ENCODE assay signal across 19 cellular contexts in genomic region chr9:121658166-121658565, GRCh38. TPM values are rescaled to one million over a fixed set of nuclear protein-coding genes. Genes with fewer than 3 reads are reported as not detected.
DNase-seq lines count a peak whose midpoint lies in the region; ATAC-seq and TF ChIP-seq lines count a peak whose summit lies in the region.
"Had no signal": no experiment of that assay in that cellular context is flagged by ENCODE, and none has a peak within 500 bp of the region (broad histone marks: within the 10 kb centered on the region; RNA-seq: fewer than 3 reads in every experiment).

No MANE protein-coding gene starts in this region.

- 19 to 28% methylated on average over 12 of the region's 12 CpGs for WGBS in heart right ventricle, 2 donors

- H3K27ac ChIP-seq in heart right ventricle (peak overlapping the region; percentile 45 to 96 (median 83)), tibial artery (peak overlapping the region in 1 of 2 donors; percentile 46)

- TF ChIP-seq CTCF in heart right ventricle (IDR thresholded peaks at IDR 0.05) = peak in 5 of 9 donors; percentile 5 to 33 (median 19)
- no peak for TF ChIP-seq CTCF in nephron progenitor cell (IDR thresholded peaks at IDR 0.05)
- TF ChIP-seq CTCF in tibial artery (IDR thresholded peaks at IDR 0.05) = peak in 1 of 2 experiments; percentile 25

- peaks cover 4% of the 10 kb centered on the region for H3K27me3 Mint-ChIP-seq in nephron progenitor cell (ENCODE audit: low read depth, poor library complexity)
- H3K27me3 Mint-ChIP-seq in activated CD4-positive, alpha-beta T cell treated with anti-CD3 and anti-CD28 coated beads for 36 hours = peaks cover 24% of the 10 kb centered on the region

- peaks cover 24% of the 10 kb centered on the region for H3K36me3 Mint-ChIP-seq in nephron progenitor cell (ENCODE audit: low read depth)
- H3K36me3 Mint-ChIP-seq in activated CD4-positive, alpha-beta T cell treated with anti-CD3 and anti-CD28 coated beads for 36 hours (ENCODE audit: low read depth) = no peaks in the 10 kb centered on the region
- H3K36me3 Mint-ChIP-seq: activated CD4-positive, alpha-beta memory T cell treated with anti-CD3 and anti-CD28 coated beads for 36 hours had no signal

- no peak overlapping the region for H3K4me3 Mint-ChIP-seq in nephron progenitor cell
- H3K4me3 Mint-ChIP-seq in activated CD4-positive, alpha-beta T cell treated with anti-CD3 and anti-CD28 coated beads for 36 hours = no peak overlapping the region
- H3K4me3 Mint-ChIP-seq: activated CD4-positive, alpha-beta memory T cell treated with anti-CD3 and anti-CD28 coated beads for 36 hours; activated T-cell treated with anti-CD3 and anti-CD28 coated beads, Interleukin-2, amount 50 U/mL, for 72 hours; CD4-positive, alpha-beta T cell had no signal

- ATAC-seq in heart right ventricle (peak; percentile 59 to 83 (median 73)), HG02642 (IDR thresholded peaks at IDR 0.05; ENCODE audit: poor library complexity, unreplicated experiment) (no peak)
- no peak for ATAC-seq in activated CD4-positive, alpha-beta T cell treated with anti-CD3 and anti-CD28 coated beads for 36 hours
- ATAC-seq: activated T-cell treated with anti-CD3 and anti-CD28 coated beads, Interleukin-2, amount 50 U/mL, for 72 hours had no signal

- H3K4me1 ChIP-seq in heart right ventricle = peaks cover 39 to 100% (median 75%) of the 10 kb centered on the region in 9 donors
- H3K4me1 ChIP-seq in tibial artery = peaks cover 0 to 28% (median 19%) of the 10 kb centered on the region in 4 donors

- CTCF ChIA-PET in activated CD4-positive, alpha-beta T cell treated with anti-CD3 and anti-CD28 coated beads for 36 hours (lab: Charles Lee) = no interaction called here

- no peaks in the 10 kb centered on the region for H3K9me3 Mint-ChIP-seq in nephron progenitor cell
- H3K9me3 Mint-ChIP-seq in activated CD4-positive, alpha-beta T cell treated with anti-CD3 and anti-CD28 coated beads for 36 hours (ENCODE audit: low read depth) = no peaks in the 10 kb centered on the region
- H3K9me3 Mint-ChIP-seq: activated CD4-positive, alpha-beta memory T cell treated with anti-CD3 and anti-CD28 coated beads for 36 hours; activated T-cell treated with anti-CD3 and anti-CD28 coated beads, Interleukin-2, amount 50 U/mL, for 72 hours; CD4-positive, alpha-beta T cell had no signal

- peak; percentile 6 for DNase-seq in NCI-H2227 (lab: John Stamatoyannopoulos, UW; ENCODE audit: unreplicated experiment)
- no peak for DNase-seq in NCI-H2227 treated with DMSO at 0.1 percent for 48 hours (lab: John Stamatoyannopoulos, UW)
- DNase-seq in heart right ventricle = peak in 1 of 2 donors; percentile 61
- DNase-seq in nephron progenitor cell = no peak
- DNase-seq in tibial artery = no peak
- no peak for DNase-seq in activated CD4-positive, alpha-beta T cell treated with anti-CD3 and anti-CD28 coated beads for 36 hours
- no peak for DNase-seq in GF-D8 (lab: John Stamatoyannopoulos, UW)
- DNase-seq: 8988T; activated CD4-positive, alpha-beta memory T cell treated with anti-CD3 and anti-CD28 coated beads for 36 hours; activated T-cell treated with anti-CD3 and anti-CD28 coated beads, Interleukin-2, amount 50 U/mL, for 72 hours; CD4-positive, alpha-beta T cell; cerebellar nuclear complex; islet precursor cell; NCI-H2029 treated with DMSO at 0.1 percent for 48 hours; NCI-H526 treated with DMSO at 0.1 percent for 48 hours; stimulated activated CD4-positive, alpha-beta T cell treated with anti-CD3 and anti-CD28 coated beads, Interleukin-2, amount 100 ng/mL, for 24 hours; trophoblast cell had no signal

- peak overlapping the region; percentile 36 for H3K27ac Mint-ChIP-seq in nephron progenitor cell
- no peak overlapping the region for H3K27ac Mint-ChIP-seq in activated CD4-positive, alpha-beta T cell treated with anti-CD3 and anti-CD28 coated beads for 36 hours
- H3K27ac Mint-ChIP-seq: activated CD4-positive, alpha-beta memory T cell treated with anti-CD3 and anti-CD28 coated beads for 36 hours; activated T-cell treated with anti-CD3 and anti-CD28 coated beads, Interleukin-2, amount 50 U/mL, for 72 hours; CD4-positive, alpha-beta T cell had no signal

- intact Hi-C loops in heart right ventricle (cut with DNase I) (no loop called here), tibial artery (cut with DNase I; ENCODE audit: low total_unique reads) (no loop called here)
- intact Hi-C loops in activated CD4-positive, alpha-beta T cell treated with anti-CD3 and anti-CD28 coated beads for 36 hours (cut with DNase I, micrococcal nuclease) = no loop called here

- H3K9me3 ChIP-seq in heart right ventricle = no peaks in the 10 kb centered on the region
- no peaks in the 10 kb centered on the region for H3K9me3 ChIP-seq in tibial artery
- H3K9me3 ChIP-seq: Peyer's patch had no signal

- H3K27me3 ChIP-seq in heart right ventricle (peaks cover 0 to 6% (median 0%) of the 10 kb centered on the region in 7 donors), tibial artery (no peaks in the 10 kb centered on the region)
- H3K27me3 ChIP-seq: Peyer's patch had no signal

- H3K4me1 Mint-ChIP-seq in nephron progenitor cell = peaks cover 69% of the 10 kb centered on the region
- no peaks in the 10 kb centered on the region for H3K4me1 Mint-ChIP-seq in activated CD4-positive, alpha-beta T cell treated with anti-CD3 and anti-CD28 coated beads for 36 hours

- POLR2A ChIA-PET in activated CD4-positive, alpha-beta T cell treated with anti-CD3 and anti-CD28 coated beads for 36 hours (lab: Charles Lee) = no interaction called here

- H3K4me3 ChIP-seq in heart right ventricle (peak overlapping the region in 7 of 10 donors; percentile 3 to 35 (median 24)), tibial artery (peak overlapping the region; percentile 5 to 38)
- H3K4me3 ChIP-seq: Peyer's patch had no signal

- H3K36me3 ChIP-seq in heart right ventricle (peaks cover 0 to 7% (median 0%) of the 10 kb centered on the region in 9 donors), tibial artery (no peaks in the 10 kb centered on the region)
- H3K36me3 ChIP-seq: Peyer's patch had no signal

RNA-seq across cellular contexts. Expression of gene DAB2IP, which starts 6.7 kb away (rescaled TPM):
- 10 to 100 TPM; 48.1 to 71.1 (median 56.5) TPM for total RNA-seq in heart right ventricle
- polyA plus RNA-seq in heart right ventricle = 10 to 100 TPM; 18.1 to 36.5 TPM
- total RNA-seq in activated CD4-positive, alpha-beta T cell treated with anti-CD3 and anti-CD28 coated beads for 36 hours = under 1 TPM; 0.02 to 0.28 TPM
- total RNA-seq: activated CD4-positive, alpha-beta memory T cell treated with anti-CD3 and anti-CD28 coated beads for 36 hours had no signal

Comparison
In these comparisons a context has a peak if more than half of its experiments do, and no peak if none do; other contexts are left out.
1. ATAC-seq: peak in heart right ventricle (8 of 8); none in activated CD4-positive, alpha-beta T cell treated with anti-CD3 and anti-CD28 coated beads for 36 hours (single experiment) and HG02642 (single experiment).
2. RNA of gene DAB2IP, which starts 6.7 kb away (total RNA-seq): 48.1 to 71.1 TPM in heart right ventricle; 0.02 to 0.28 TPM in activated CD4-positive, alpha-beta T cell treated with anti-CD3 and anti-CD28 coated beads for 36 hours; every median in the first group is over 10 times any median in the second.